ENCODE assay signal across 8 cellular contexts in the genomic region with DNA sequence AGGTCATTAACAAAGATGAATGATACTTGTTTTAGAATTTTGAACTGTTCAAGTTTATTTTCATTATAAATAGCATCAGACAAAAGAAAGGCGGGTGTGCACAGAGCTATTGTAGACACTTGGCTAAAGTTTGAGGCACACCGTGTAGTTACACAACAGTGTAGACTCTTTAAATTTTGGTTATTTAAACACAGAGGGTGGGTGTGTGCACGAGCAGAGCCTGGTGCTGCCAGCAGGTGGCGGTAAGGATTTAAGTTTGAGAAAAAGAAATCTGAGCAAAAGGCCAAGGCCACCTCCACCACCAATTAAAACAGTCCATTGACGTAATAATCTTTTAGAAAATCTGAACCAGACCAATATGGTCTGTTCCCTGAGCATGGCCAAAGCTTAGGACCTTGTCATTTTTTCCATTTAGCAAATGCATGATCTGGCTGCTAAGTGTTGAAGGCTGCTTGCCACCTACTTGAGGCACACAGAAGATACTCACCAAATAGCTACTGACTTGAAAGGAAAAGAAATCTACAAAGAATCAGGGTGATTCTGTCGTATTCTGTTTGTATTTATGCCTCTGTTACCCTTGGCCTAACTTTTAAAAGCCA. TPM values are rescaled to one million over a fixed set of nuclear protein-coding genes. Genes with fewer than 3 reads are reported as not detected.
DNase-seq lines count a peak whose midpoint lies in the region; ATAC-seq, FAIRE-seq and TF ChIP-seq lines count a peak whose summit lies in the region.

No MANE protein-coding gene starts in this region.

- no peak for ATAC-seq in GM18498 (IDR thresholded peaks at IDR 0.05; ENCODE audit: unreplicated experiment)

- H3K4me3 ChIP-seq in bronchial epithelial cell (ENCODE audit: low read depth, low read length) = no peak overlapping the region

- DNase-seq in AG08396 (ENCODE audit: low spot score) = peak; percentile 55
- DNase-seq in GM13977 (ENCODE audit: low spot score) = peak; percentile 36
- peak; percentile 37 for DNase-seq in RPMI8226
- DNase-seq in bronchial epithelial cell (ENCODE audit: low read depth) = peak; percentile 30
- DNase-seq in medulla oblongata (ENCODE audit: extremely low spot score) = peak; percentile 16
- no peak for DNase-seq in NCI-H128 (lab: John Stamatoyannopoulos, UW; ENCODE audit: unreplicated experiment)
- no peak for DNase-seq in Ammon's horn (ENCODE audit: low spot score)

- no peak for FAIRE-seq in bronchial epithelial cell (lab: Jason Lieb, UNC)

- peak; percentile 73 for TF ChIP-seq CTCF in GM13977 (IDR thresholded peaks at IDR 0.05; ENCODE audit: extremely low read depth, insufficient read depth, missing control alignments)
- TF ChIP-seq CTCF in bronchial epithelial cell (IDR thresholded peaks at IDR 0.05; ENCODE audit: insufficient read depth, low read length, severe bottlenecking) = peak; percentile 68

- H3K27me3 ChIP-seq in bronchial epithelial cell (ENCODE audit: control insufficient read depth, insufficient read depth, low read length) = no peaks in the 10 kb centered on the region

- peaks cover 16% of the 10 kb centered on the region for H3K36me3 ChIP-seq in bronchial epithelial cell (ENCODE audit: control insufficient read depth, insufficient read depth, low read length)

- in situ Hi-C loops in GM13977 (cut with MboI; ENCODE audit: low pct_unique_long_range_greater_than_20kb, low sequenced_read_pairs, unreplicated experiment) = no loop called here

RNA-seq across cellular contexts. Expression of a gene that starts 14.3 kb away (rescaled TPM):
- total RNA-seq in bronchial epithelial cell = 12.6 and 13.4 TPM in 2 replicates

RNA-seq across cellular contexts. Expression of a gene that starts 19.5 kb away (rescaled TPM):
- total RNA-seq in bronchial epithelial cell = 7.6 and 8.7 TPM in 2 replicates

Comparison
In these comparisons a context has a peak if more than half of its experiments do, and no peak if none do; other contexts are left out.
1. DNase-seq: peak in AG08396 (single experiment), GM13977 (single experiment), RPMI8226 (single experiment), bronchial epithelial cell (single experiment) and medulla oblongata (single experiment); none in NCI-H128 (single experiment) and Ammon's horn (single experiment).